Comparison of ENCODE assay signal across 16 cellular contexts in genomic region chr4:113349400-113349799, GRCh38.
DNase-seq lines count a peak whose midpoint lies in the region; ATAC-seq, FAIRE-seq and TF ChIP-seq lines count a peak whose summit lies in the region.
"Had no signal": no experiment of that assay in that cellular context is flagged by ENCODE, and none has a peak within 500 bp of the region (broad histone marks: within the 10 kb centered on the region; RNA-seq: fewer than 3 reads in every experiment).

No MANE protein-coding gene starts in this region.

- FAIRE-seq in GM19239 (lab: Jason Lieb, UNC) = peak; percentile 42

- no peak for TF ChIP-seq CTCF in OCI-LY7 (conservative IDR thresholded peaks at IDR 0.05; ENCODE audit: low read length)
- TF ChIP-seq CTCF in omental fat pad (IDR thresholded peaks at IDR 0.05) = no peak

- H2BK120ac ChIP-seq in mesenchymal stem cell (ENCODE audit: low read depth, low read length) = no peak overlapping the region

- POLR2A ChIA-PET in OCI-LY7 (lab: Charles Lee) = no interaction called here

- H3K27me3 ChIP-seq in mesenchymal stem cell (ENCODE audit: control insufficient read depth in 1 of 2, insufficient read depth in 1 of 2, low read length in 2 of 2) = no peaks in the 10 kb centered on the region
- H3K27me3 ChIP-seq: left lung had no signal

- H2BK12ac ChIP-seq in mesenchymal stem cell (ENCODE audit: low read length in 2 of 2) = no peak overlapping the region

- H3K27ac ChIP-seq in OCI-LY7 (ENCODE audit: low read depth, low read length, poor library complexity, severe bottlenecking) = no peak overlapping the region
- H3K27ac ChIP-seq in mesenchymal stem cell (ENCODE audit: low read length, poor library complexity, severe bottlenecking) = no peak overlapping the region
- H3K27ac ChIP-seq: left lung had no signal

- no peak overlapping the region for H3K18ac ChIP-seq in mesenchymal stem cell (ENCODE audit: low read depth in 1 of 2, low read length in 2 of 2)

- no peak overlapping the region for H2BK5ac ChIP-seq in mesenchymal stem cell (ENCODE audit: low read depth, low read length, poor library complexity, severe bottlenecking)

- no peak overlapping the region for H3K4me2 ChIP-seq in OCI-LY7 (ENCODE audit: low read length)
- no peak overlapping the region for H3K4me2 ChIP-seq in mesenchymal stem cell (ENCODE audit: low read length, poor library complexity, severe bottlenecking)

- H3K23ac ChIP-seq in mesenchymal stem cell (ENCODE audit: low read length in 2 of 2) = no peak overlapping the region

- H2BK15ac ChIP-seq in mesenchymal stem cell (ENCODE audit: low read depth, poor library complexity, severe bottlenecking) = no peak overlapping the region

- WGBS in mesenchymal stem cell = 97% methylated on average over 3 of the region's 3 CpGs

- no peaks in the 10 kb centered on the region for H3K79me1 ChIP-seq in mesenchymal stem cell (replicated peaks; ENCODE audit: low read length, poor library complexity, severe bottlenecking)

- no peaks in the 10 kb centered on the region for H3K9me2 ChIP-seq in OCI-LY7 (ENCODE audit: insufficient read depth, low read length)

- no peak overlapping the region for H3K4ac ChIP-seq in mesenchymal stem cell (ENCODE audit: low read depth in 1 of 2, low read length in 2 of 2)

- ATAC-seq in HG02973 (IDR thresholded peaks at IDR 0.05; ENCODE audit: unreplicated experiment) = peak; percentile 63
- ATAC-seq in omental fat pad (ENCODE audit: low FRiP score) = no peak
- ATAC-seq: left lung; natural killer cell treated with Interleukin-12 subunit alpha and Interleukin-12 subunit beta and Interleukin-15 and Interleukin-18, amount 100 ng/mL, for 72 hours; right cardiac atrium had no signal

- no peak overlapping the region for H3K4me3 ChIP-seq in OCI-LY7 (ENCODE audit: low read depth, low read length, poor library complexity, severe bottlenecking)
- H3K4me3 ChIP-seq in mesenchymal stem cell (ENCODE audit: insufficient read depth in 1 of 2, low read depth in 1 of 2, low read length in 2 of 2) = no peak overlapping the region
- H3K4me3 ChIP-seq: left lung had no signal

- DNase-seq in GF-D8 (lab: John Stamatoyannopoulos, UW) (peak; percentile 17), GM19239 (ENCODE audit: insufficient read length, low spot score) (no peak), OCI-M1 (lab: John Stamatoyannopoulos, UW) (peak; percentile 59), OCI-LY7 (ENCODE audit: low spot score) (no peak), NCI-H2196 (lab: John Stamatoyannopoulos, UW; ENCODE audit: unreplicated experiment) (no peak), omental fat pad (ENCODE audit: low spot score) (no peak), mesenchymal stem cell (no peak)
- DNase-seq: activated CD4-positive, alpha-beta T cell treated with anti-CD3 and anti-CD28 coated beads, Interleukin-2, amount 10 ng/mL, durations not matched to agents 7 days and 5 days; activated gamma-delta T cell; C1 segment of cervical spinal cord; H7; head of caudate nucleus; left lung; right cardiac atrium had no signal

- H3K36me3 ChIP-seq in OCI-LY7 (ENCODE audit: insufficient read depth, low read length) = no peaks in the 10 kb centered on the region
- H3K36me3 ChIP-seq in mesenchymal stem cell (ENCODE audit: control insufficient read depth in 1 of 2, insufficient read depth in 2 of 2, low read depth in 1 of 2, low read length in 2 of 2) = peaks cover 4 to 87% of the 10 kb centered on the region in 2 experiments
- H3K36me3 ChIP-seq: left lung had no signal

- H3K9me3 ChIP-seq in OCI-LY7 (ENCODE audit: low read length) = no peaks in the 10 kb centered on the region
- H3K9me3 ChIP-seq in mesenchymal stem cell (ENCODE audit: control insufficient read depth, low read length) = no peaks in the 10 kb centered on the region
- H3K9me3 ChIP-seq: left lung had no signal

- no peak overlapping the region for H4K8ac ChIP-seq in mesenchymal stem cell (ENCODE audit: low read length)

- no peaks in the 10 kb centered on the region for H3K79me2 ChIP-seq in OCI-LY7 (ENCODE audit: insufficient read depth, low read depth, low read length)

- H3K4me1 ChIP-seq in OCI-LY7 (ENCODE audit: insufficient read depth, low read length, poor library complexity, severe bottlenecking) (no peaks in the 10 kb centered on the region), mesenchymal stem cell (ENCODE audit: control insufficient read depth, insufficient read depth, low read depth, low read length) (no peaks in the 10 kb centered on the region)
- H3K4me1 ChIP-seq: left lung had no signal

- H3K14ac ChIP-seq in mesenchymal stem cell (ENCODE audit: low read length in 2 of 2) = no peak overlapping the region

- H4K20me1 ChIP-seq in OCI-LY7 (ENCODE audit: insufficient read depth, low read length) = no peaks in the 10 kb centered on the region

- BruUV-seq in OCI-LY7 (replicated peaks; lab: Mats Ljungman, UMichigan) = no TSS peak

- intact Hi-C loops in OCI-LY7 (cut with micrococcal nuclease; ENCODE audit: unreplicated experiment) = no loop called here

- CTCF ChIA-PET in OCI-LY7 (lab: Charles Lee; ENCODE audit: unreplicated experiment) = no interaction called here

- no peak overlapping the region for H4K91ac ChIP-seq in mesenchymal stem cell (ENCODE audit: low read length)

- H3K9ac ChIP-seq in mesenchymal stem cell (ENCODE audit: low read length) = no peak overlapping the region

- H2AFZ ChIP-seq in OCI-LY7 (ENCODE audit: low read length) (no peak overlapping the region), mesenchymal stem cell (ENCODE audit: low read depth, low read length) (no peak overlapping the region)

- H2AK5ac ChIP-seq in mesenchymal stem cell (ENCODE audit: low read length, severe bottlenecking) = no peak overlapping the region

Comparison
In these comparisons a context has a peak if more than half of its experiments do, and no peak if none do; other contexts are left out.
1. DNase-seq: peak in GF-D8 (single experiment) and OCI-M1 (single experiment); none in GM19239 (single experiment), OCI-LY7 (single experiment), NCI-H2196 (single experiment), omental fat pad (single experiment) and mesenchymal stem cell (single experiment).